Comparison of ENCODE assay signal across 14 cellular contexts in the genomic region with DNA sequence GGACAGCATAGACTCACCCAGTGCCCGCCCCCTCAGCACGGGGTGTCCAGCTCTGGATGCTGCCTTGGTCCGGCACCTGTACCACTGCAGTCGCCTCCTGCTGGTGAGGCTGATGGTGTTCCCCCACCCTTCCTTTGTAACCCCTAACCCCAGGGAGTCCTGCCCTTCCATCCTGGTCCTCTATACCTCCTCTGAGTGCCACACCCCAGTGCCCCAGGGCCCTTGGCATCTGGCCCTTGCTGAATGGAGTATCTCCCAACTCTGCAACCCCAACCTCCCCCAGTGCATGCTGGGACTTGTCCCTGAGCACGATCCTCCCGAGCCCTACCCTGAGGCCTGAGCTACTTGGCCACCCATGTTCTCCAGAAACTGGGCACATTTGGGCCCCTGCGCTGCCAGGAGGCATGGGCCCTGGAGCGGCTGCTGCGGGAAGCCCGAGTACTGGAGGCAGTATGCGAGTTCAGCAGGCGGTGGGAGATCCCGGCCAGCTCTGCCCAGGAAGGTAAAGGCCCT. TPM values are rescaled to one million over a fixed set of nuclear protein-coding genes. Genes with fewer than 3 reads are reported as not detected.
DNase-seq lines count a peak whose midpoint lies in the region; ATAC-seq and TF ChIP-seq lines count a peak whose summit lies in the region.
"Had no signal": no experiment of that assay in that cellular context is flagged by ENCODE, and none has a peak within 500 bp of the region (broad histone marks: within the 10 kb centered on the region; RNA-seq: fewer than 3 reads in every experiment).

No MANE protein-coding gene starts in this region.

- peak; percentile 41; the same call in 2 of the 3 replicates for TF ChIP-seq CTCF in GM12872 (IDR thresholded peaks at IDR 0.05; ENCODE audit: insufficient read depth, low read depth, low read length)

- H3K9me3 ChIP-seq in SJCRH30 (replicated peaks): no peaks in the 10 kb centered on the region
- H3K9me3 ChIP-seq: heart left ventricle, prostate gland had no signal

- H3K27me3 ChIP-seq in SJCRH30: no peaks in the 10 kb centered on the region
- H3K27me3 ChIP-seq: heart left ventricle had no signal

- DNase-seq in AG20443 (ENCODE audit: low spot score) (peak; percentile 4), iPS-NIHi7 (ENCODE audit: extremely low spot score) (peak; percentile 20), SJCRH30 (no peak), T-helper 2 cell (no peak)
- DNase-seq in activated CD4-positive, CD25-positive, alpha-beta regulatory T cell (lab: John Stamatoyannopoulos, UW): no peak
- DNase-seq in stimulated activated CD4-positive, alpha-beta T cell treated with anti-CD3 and anti-CD28 coated beads, Interleukin-2, amount 100 ng/mL, for 48 hours: no peak
- DNase-seq: activated CD8-positive, alpha-beta memory T cell treated with anti-CD3 and anti-CD28 coated beads, Interleukin-2, amount 10 ng/mL, durations not matched to agents 7 days and 5 days; NCI-H226; stimulated activated CD4-positive, alpha-beta T cell treated with anti-CD3 and anti-CD28 coated beads, Interleukin-4, amount 100 ng/mL, for 1 hour; stimulated activated naive CD8-positive, alpha-beta T cell treated with anti-CD3 and anti-CD28 coated beads, Interleukin-15, amount 100 ng/mL, for 72 hours had no signal

- H3K36me3 ChIP-seq in SJCRH30: no peaks in the 10 kb centered on the region; the same call in 1 of the 2 replicates

- H3K9me3 Mint-ChIP-seq in activated T-helper 17 cell treated with anti-CD3 and anti-CD28 coated beads, Interleukin-2, amount 50 U/mL, for 72 hours: no peaks in the 10 kb centered on the region
- H3K9me3 Mint-ChIP-seq: stimulated activated naive CD8-positive, alpha-beta T cell treated with anti-CD3 and anti-CD28 coated beads, Interleukin-15, amount 100 ng/mL, for 72 hours had no signal

- H3K4me1 Mint-ChIP-seq in activated T-helper 17 cell treated with anti-CD3 and anti-CD28 coated beads, Interleukin-2, amount 50 U/mL, for 72 hours: peaks cover 23% of the 10 kb centered on the region

- ATAC-seq in activated T-helper 17 cell treated with anti-CD3 and anti-CD28 coated beads, Interleukin-2, amount 50 U/mL, for 72 hours (replicated peaks): no peak
- ATAC-seq: activated CD8-positive, alpha-beta memory T cell treated with anti-CD3 and anti-CD28 coated beads, Interleukin-2, amount 10 ng/mL, durations not matched to agents 7 days and 5 days; heart left ventricle; stimulated activated naive CD8-positive, alpha-beta T cell treated with anti-CD3 and anti-CD28 coated beads, Interleukin-15, amount 100 ng/mL, for 72 hours had no signal

- H3K4me3 Mint-ChIP-seq in activated T-helper 17 cell treated with anti-CD3 and anti-CD28 coated beads, Interleukin-2, amount 50 U/mL, for 72 hours: no peak overlapping the region
- H3K4me3 Mint-ChIP-seq: activated CD8-positive, alpha-beta memory T cell treated with anti-CD3 and anti-CD28 coated beads, Interleukin-2, amount 10 ng/mL, durations not matched to agents 7 days and 5 days; stimulated activated naive CD8-positive, alpha-beta T cell treated with anti-CD3 and anti-CD28 coated beads, Interleukin-15, amount 100 ng/mL, for 72 hours had no signal

- peaks cover 56% of the 10 kb centered on the region for H3K36me3 Mint-ChIP-seq in activated T-helper 17 cell treated with anti-CD3 and anti-CD28 coated beads, Interleukin-2, amount 50 U/mL, for 72 hours (ENCODE audit: low read depth)

- no peaks in the 10 kb centered on the region for H3K27me3 Mint-ChIP-seq in activated T-helper 17 cell treated with anti-CD3 and anti-CD28 coated beads, Interleukin-2, amount 50 U/mL, for 72 hours
- H3K27me3 Mint-ChIP-seq: activated CD8-positive, alpha-beta memory T cell treated with anti-CD3 and anti-CD28 coated beads, Interleukin-2, amount 10 ng/mL, durations not matched to agents 7 days and 5 days; stimulated activated naive CD8-positive, alpha-beta T cell treated with anti-CD3 and anti-CD28 coated beads, Interleukin-15, amount 100 ng/mL, for 72 hours had no signal

- H3K27ac ChIP-seq in SJCRH30: no peak overlapping the region
- H3K27ac ChIP-seq: prostate gland had no signal

- peak overlapping the region; percentile 49 for H3K27ac Mint-ChIP-seq in activated T-helper 17 cell treated with anti-CD3 and anti-CD28 coated beads, Interleukin-2, amount 50 U/mL, for 72 hours

- H3K4me1 ChIP-seq in SJCRH30: no peaks in the 10 kb centered on the region
- H3K4me1 ChIP-seq: prostate gland had no signal

- H3K4me3 ChIP-seq in SJCRH30: no peak overlapping the region
- H3K4me3 ChIP-seq: heart left ventricle, prostate gland had no signal

RNA-seq across cellular contexts. Expression of a gene that starts 15.8 kb away (rescaled TPM):
- total RNA-seq in activated T-helper 17 cell treated with anti-CD3 and anti-CD28 coated beads, Interleukin-2, amount 50 U/mL, for 72 hours: 10 to 100 TPM; 30.4 to 57.0 TPM
- 10.8 and 13.5 TPM in 2 replicates for total RNA-seq in SJCRH30 (2014; rRNA removed; shearing (Covaris generic))

RNA-seq across cellular contexts. Expression of a gene that starts 17.9 kb away (rescaled TPM):
- 10 to 100 TPM; 41.2 to 49.4 TPM for total RNA-seq in activated T-helper 17 cell treated with anti-CD3 and anti-CD28 coated beads, Interleukin-2, amount 50 U/mL, for 72 hours
- total RNA-seq in SJCRH30 (2014; rRNA removed; shearing (Covaris generic)): 53.9 and 58.7 TPM in 2 replicates

Comparison
In these comparisons a context has a peak if more than half of its experiments do, and no peak if none do; other contexts are left out.
1. DNase-seq: peak in AG20443 (single experiment) and iPS-NIHi7 (single experiment); none in SJCRH30 (0 of 2), activated CD4-positive, CD25-positive, alpha-beta regulatory T cell (0 of 4), T-helper 2 cell (0 of 5) and stimulated activated CD4-positive, alpha-beta T cell treated with anti-CD3 and anti-CD28 coated beads, Interleukin-2, amount 100 ng/mL, for 48 hours (0 of 2).